24 cellular contexts compared by ENCODE assay signal in genomic region chr2:187338679-187339121, GRCh38.
DNase-seq lines count a peak whose midpoint lies in the region; ATAC-seq, FAIRE-seq and TF ChIP-seq lines count a peak whose summit lies in the region.
"Had no signal": no experiment of that assay in that cellular context is flagged by ENCODE, and none has a peak within 500 bp of the region (broad histone marks: within the 10 kb centered on the region; RNA-seq: fewer than 3 reads in every experiment).

No MANE protein-coding gene starts in this region.

- H3K4me1 Mint-ChIP-seq in WTC11 (0 out of 2 replicates have a peak, but pooled peaks cover 4% of the 10 kb centered on the region), MCF 10A (ENCODE audit: insufficient read depth, unreplicated experiment) (no peaks in the 10 kb centered on the region), Calu3 (ENCODE audit: low read depth, unreplicated experiment) (no peaks in the 10 kb centered on the region)
- H3K4me1 Mint-ChIP-seq: activated naive CD4-positive, alpha-beta T cell treated with anti-CD3 and anti-CD28 coated beads, Interleukin-2, amount 10 ng/mL, durations not matched to agents 7 days and 5 days; CD8-positive, alpha-beta memory T cell; mesothelial cell of epicardium had no signal

- H3K36me3 ChIP-seq in H7 (replicated peaks; ENCODE audit: control insufficient read depth, insufficient read depth, low read length) (no peaks in the 10 kb centered on the region), keratinocyte (ENCODE audit: control insufficient read depth in 2 of 2, extremely low read depth in 1 of 2, insufficient read depth in 2 of 2, low read length in 2 of 2) (no peaks in the 10 kb centered on the region), psoas muscle (ENCODE audit: insufficient read depth in 1 of 2, low read depth in 1 of 2) (no peaks in the 10 kb centered on the region)
- H3K36me3 ChIP-seq: ascending aorta, neutrophil, thyroid gland had no signal

- no peak overlapping the region for H3K4me3 ChIP-seq in H7 (ENCODE audit: insufficient read depth, low read depth, low read length)
- no peak overlapping the region for H3K4me3 ChIP-seq in keratinocyte (ENCODE audit: control insufficient read depth in 2 of 3, extremely low read depth in 1 of 3, insufficient read depth in 2 of 3, low read depth in 1 of 3, low read length in 3 of 3)
- no peak overlapping the region for H3K4me3 ChIP-seq in psoas muscle
- H3K4me3 ChIP-seq: ascending aorta, PC-9, thyroid gland had no signal

- H2AFZ ChIP-seq in keratinocyte (ENCODE audit: control insufficient read depth, low read length): peak overlapping the region; percentile 19
- H2AFZ ChIP-seq: PC-9 had no signal

- CTCF ChIA-PET in WTC11 (lab: Charles Lee): no interaction called here
- CTCF ChIA-PET in MCF 10A (lab: Yijun Ruan, JAX): no interaction called here
- CTCF ChIA-PET in Calu3 (lab: Charles Lee): no interaction called here

- H3K27ac ChIP-seq in keratinocyte (ENCODE audit: control insufficient read depth, insufficient read depth, low read length) (no peak overlapping the region), psoas muscle (no peak overlapping the region)
- H3K27ac ChIP-seq: ascending aorta, neutrophil, PC-9, thyroid gland had no signal

- no peaks in the 10 kb centered on the region for H3K36me3 Mint-ChIP-seq in WTC11
- no peaks in the 10 kb centered on the region for H3K36me3 Mint-ChIP-seq in MCF 10A (ENCODE audit: insufficient read depth, unreplicated experiment)
- H3K36me3 Mint-ChIP-seq in Calu3 (ENCODE audit: insufficient read depth, unreplicated experiment): no peaks in the 10 kb centered on the region
- H3K36me3 Mint-ChIP-seq: activated naive CD4-positive, alpha-beta T cell treated with anti-CD3 and anti-CD28 coated beads, Interleukin-2, amount 10 ng/mL, durations not matched to agents 7 days and 5 days; CD8-positive, alpha-beta memory T cell; mesothelial cell of epicardium had no signal

- H3K9me3 Mint-ChIP-seq in WTC11 (no peaks in the 10 kb centered on the region), MCF 10A (ENCODE audit: unreplicated experiment) (no peaks in the 10 kb centered on the region), Calu3 (ENCODE audit: low read depth, unreplicated experiment) (no peaks in the 10 kb centered on the region)
- H3K9me3 Mint-ChIP-seq: activated naive CD4-positive, alpha-beta T cell treated with anti-CD3 and anti-CD28 coated beads, Interleukin-2, amount 10 ng/mL, durations not matched to agents 7 days and 5 days; activated T-cell treated with anti-CD3 and anti-CD28 coated beads, Interleukin-2, amount 50 U/mL, for 4 hours; mesothelial cell of epicardium had no signal

- 41 to 77% (median 67%) methylated on average over 6 of the region's 6 CpGs for WGBS in psoas muscle, 3 donors

- no peak overlapping the region for H3K4me3 Mint-ChIP-seq in WTC11
- H3K4me3 Mint-ChIP-seq in MCF 10A (ENCODE audit: unreplicated experiment): no peak overlapping the region
- no peak overlapping the region for H3K4me3 Mint-ChIP-seq in Calu3 (ENCODE audit: low read depth, unreplicated experiment)
- H3K4me3 Mint-ChIP-seq: activated CD8-positive, alpha-beta T cell treated with anti-CD3 and anti-CD28 coated beads, Interleukin-2, amount 10 ng/mL, durations not matched to agents 7 days and 5 days; activated naive CD4-positive, alpha-beta T cell treated with anti-CD3 and anti-CD28 coated beads, Interleukin-2, amount 10 ng/mL, durations not matched to agents 7 days and 5 days; activated T-cell treated with anti-CD3 and anti-CD28 coated beads, Interleukin-2, amount 50 U/mL, for 4 hours; CD8-positive, alpha-beta memory T cell; mesothelial cell of epicardium had no signal

- dilution Hi-C loops in keratinocyte (cut with MboI; ENCODE audit: extremely low pct_ligation_motif_present, low sequenced_read_pairs): no loop called here

- TF ChIP-seq CTCF in WTC11 (IDR thresholded peaks at IDR 0.05): no peak
- TF ChIP-seq CTCF in keratinocyte (optimal IDR thresholded peaks at IDR 0.05 in 1 of 3, IDR thresholded peaks at IDR 0.05 in 1 of 3, conservative IDR thresholded peaks at IDR 0.05 in 1 of 3; ENCODE audit: extremely low read depth in 1 of 3, insufficient read depth in 2 of 3, low read length in 3 of 3): no peak
- no peak for TF ChIP-seq CTCF in psoas muscle (IDR thresholded peaks at IDR 0.05)
- no peak for TF ChIP-seq CTCF in MCF 10A (IDR thresholded peaks at IDR 0.05; ENCODE audit: unreplicated experiment)
- no peak for TF ChIP-seq CTCF in Calu3 (IDR thresholded peaks at IDR 0.05; ENCODE audit: unreplicated experiment)

- no peak overlapping the region for H3K9ac ChIP-seq in keratinocyte (ENCODE audit: control insufficient read depth, extremely low read depth, insufficient read depth, low read length)

- H3K27me3 ChIP-seq in H7 (ENCODE audit: control insufficient read depth, insufficient read depth, low read length) (no peaks in the 10 kb centered on the region), keratinocyte (ENCODE audit: control insufficient read depth, extremely low read depth, insufficient read depth, low read length) (no peaks in the 10 kb centered on the region), psoas muscle (ENCODE audit: insufficient read depth in 3 of 3, low read length in 2 of 3) (no peaks in the 10 kb centered on the region)
- H3K27me3 ChIP-seq: ascending aorta, neutrophil, thyroid gland had no signal

- no peaks in the 10 kb centered on the region for H4K20me1 ChIP-seq in keratinocyte (ENCODE audit: control insufficient read depth, extremely low read depth, insufficient read depth, low read length)

- H3K9me1 ChIP-seq in keratinocyte (ENCODE audit: control insufficient read depth, extremely low read depth, insufficient read depth, low read length): no peaks in the 10 kb centered on the region

- FAIRE-seq in keratinocyte (lab: Jason Lieb, UNC): no peak
- FAIRE-seq: GM18507 had no signal

- H3K79me2 ChIP-seq in keratinocyte (ENCODE audit: control insufficient read depth, insufficient read depth, low read length): no peaks in the 10 kb centered on the region

- DNase-seq in H7 (peak; percentile 4), WTC11 (ENCODE audit: low spot score) (peak; percentile 16), keratinocyte (ENCODE audit: low read depth, low spot score) (no peak), psoas muscle (peak; percentile 10 to 43), MCF 10A (ENCODE audit: unreplicated experiment) (no peak), Calu3 (no peak)
- DNase-seq: activated CD4-positive, CD25-positive, alpha-beta regulatory T cell; activated CD8-positive, alpha-beta T cell treated with anti-CD3 and anti-CD28 coated beads, Interleukin-2, amount 10 ng/mL, durations not matched to agents 7 days and 5 days; activated naive CD4-positive, alpha-beta T cell treated with anti-CD3 and anti-CD28 coated beads, Interleukin-2, amount 10 ng/mL, durations not matched to agents 7 days and 5 days; activated T-cell treated with anti-CD3 and anti-CD28 coated beads, Interleukin-2, amount 50 U/mL, for 4 hours; CD8-positive, alpha-beta memory T cell; DND-41; effector CD8-positive, alpha-beta T cell; NCI-H1436; NCI-H748 treated with DMSO at 0.1 percent for 48 hours; PC-9; stimulated activated CD4-positive, alpha-beta T cell treated with anti-CD3 and anti-CD28 coated beads, Interleukin-15, amount 100 ng/mL, for 24 hours; thyroid gland had no signal

- H3K9me3 ChIP-seq in keratinocyte (ENCODE audit: control insufficient read depth, low read depth, low read length): no peaks in the 10 kb centered on the region
- H3K9me3 ChIP-seq in psoas muscle: no peaks in the 10 kb centered on the region
- H3K9me3 ChIP-seq: ascending aorta, neutrophil, thyroid gland had no signal

- H3K4me2 ChIP-seq in keratinocyte (ENCODE audit: control insufficient read depth, extremely low read depth, insufficient read depth, low read depth, low read length): no peak overlapping the region
- H3K4me2 ChIP-seq: PC-9 had no signal

- ATAC-seq in WTC11 (peak; percentile 67), psoas muscle (no peak), HG02678 (IDR thresholded peaks at IDR 0.05; ENCODE audit: unreplicated experiment) (no peak), GM18867 (IDR thresholded peaks at IDR 0.05; ENCODE audit: unreplicated experiment) (no peak)
- ATAC-seq: activated CD8-positive, alpha-beta T cell treated with anti-CD3 and anti-CD28 coated beads, Interleukin-2, amount 10 ng/mL, durations not matched to agents 7 days and 5 days had no signal

- no peak overlapping the region for H3K27ac Mint-ChIP-seq in WTC11
- H3K27ac Mint-ChIP-seq in MCF 10A (ENCODE audit: low read depth, unreplicated experiment): no peak overlapping the region
- H3K27ac Mint-ChIP-seq in Calu3 (ENCODE audit: unreplicated experiment): no peak overlapping the region
- H3K27ac Mint-ChIP-seq: activated CD8-positive, alpha-beta T cell treated with anti-CD3 and anti-CD28 coated beads, Interleukin-2, amount 10 ng/mL, durations not matched to agents 7 days and 5 days; activated naive CD4-positive, alpha-beta T cell treated with anti-CD3 and anti-CD28 coated beads, Interleukin-2, amount 10 ng/mL, durations not matched to agents 7 days and 5 days; CD8-positive, alpha-beta memory T cell; mesothelial cell of epicardium had no signal

- H3K27me3 Mint-ChIP-seq in WTC11 (ENCODE audit: low read depth) (no peaks in the 10 kb centered on the region), MCF 10A (ENCODE audit: insufficient read depth, unreplicated experiment) (no peaks in the 10 kb centered on the region), Calu3 (ENCODE audit: unreplicated experiment) (no peaks in the 10 kb centered on the region)
- H3K27me3 Mint-ChIP-seq: activated naive CD4-positive, alpha-beta T cell treated with anti-CD3 and anti-CD28 coated beads, Interleukin-2, amount 10 ng/mL, durations not matched to agents 7 days and 5 days; CD8-positive, alpha-beta memory T cell had no signal

- BruUV-seq in MCF 10A (replicated peaks; lab: Mats Ljungman, UMichigan): no TSS peak
- BruUV-seq in Calu3 (replicated peaks; lab: Mats Ljungman, UMichigan): no TSS peak

- POLR2A ChIA-PET in WTC11 (lab: Charles Lee): no interaction called here
- POLR2A ChIA-PET in MCF 10A (lab: Yijun Ruan, JAX): no interaction called here

- no peaks in the 10 kb centered on the region for H3K4me1 ChIP-seq in keratinocyte (ENCODE audit: control insufficient read depth, extremely low read depth, insufficient read depth, low read length)
- no peaks in the 10 kb centered on the region for H3K4me1 ChIP-seq in psoas muscle
- H3K4me1 ChIP-seq: thyroid gland had no signal

- intact Hi-C loops in psoas muscle (cut with DNase I): no loop called here
- intact Hi-C loops in MCF 10A (cut with micrococcal nuclease): no loop called here
- intact Hi-C loops in Calu3 (cut with micrococcal nuclease; ENCODE audit: unreplicated experiment): no loop called here

TF ChIP-seq in WTC11, 78 proteins besides CTCF, POLR2A, EP300 and RAD21 (continues in another document):
- TF ChIP-seq FOXP1 (CRISPR knock-in tag; IDR thresholded peaks at IDR 0.05; ENCODE audit: borderline replicate concordance) (no peak), GABPB1 (CRISPR knock-in tag; IDR thresholded peaks at IDR 0.05) (no peak), SMAD3 (CRISPR knock-in tag; IDR thresholded peaks at IDR 0.05; ENCODE audit: borderline replicate concordance) (no peak), RORB (CRISPR knock-in tag; IDR thresholded peaks at IDR 0.05) (no peak)

Comparison
In these comparisons a context has a peak if more than half of its experiments do, and no peak if none do; other contexts are left out.
1. DNase-seq: peak in H7 (single experiment), WTC11 (single experiment) and psoas muscle (2 of 2); none in keratinocyte (single experiment), MCF 10A (single experiment) and Calu3 (single experiment).